In genomic region chr22:19965771-19966709, GRCh38 we compare ENCODE assay signal across 11 cellular contexts. TPM values are rescaled to one million over a fixed set of nuclear protein-coding genes. Genes with fewer than 3 reads are reported as not detected.
DNase-seq lines count a peak whose midpoint lies in the region; ATAC-seq and TF ChIP-seq lines count a peak whose summit lies in the region.
"Had no signal": no experiment of that assay in that cellular context is flagged by ENCODE, and none has a peak within 500 bp of the region (broad histone marks: within the 10 kb centered on the region; RNA-seq: fewer than 3 reads in every experiment).

No MANE protein-coding gene starts in this region.

- H3K4me1 Mint-ChIP-seq in activated CD8-positive, alpha-beta T cell treated with anti-CD3 and anti-CD28 coated beads for 36 hours (ENCODE audit: low read depth) = peaks cover 6% of the 10 kb centered on the region
- H3K4me1 Mint-ChIP-seq in activated CD8-positive, alpha-beta T cell treated with anti-CD3 and anti-CD28 coated beads, Interleukin-2, amount 10 ng/mL, durations not matched to agents 7 days and 5 days (ENCODE audit: low read depth) = peaks cover 5% of the 10 kb centered on the region
- H3K4me1 Mint-ChIP-seq in endodermal cell = peaks cover 5% of the 10 kb centered on the region
- H3K4me1 Mint-ChIP-seq in stimulated activated naive CD8-positive, alpha-beta T cell treated with anti-CD3 and anti-CD28 coated beads, Interleukin-15, amount 100 ng/mL, for 72 hours = peaks cover 32% of the 10 kb centered on the region

- H3K9ac ChIP-seq in endodermal cell (ENCODE audit: extremely low read depth, low read length, poor library complexity, severe bottlenecking) = no peak overlapping the region

- ATAC-seq in activated CD8-positive, alpha-beta T cell treated with anti-CD3 and anti-CD28 coated beads for 36 hours = no peak
- ATAC-seq in activated CD8-positive, alpha-beta T cell treated with anti-CD3 and anti-CD28 coated beads, Interleukin-2, amount 10 ng/mL, durations not matched to agents 7 days and 5 days = no peak
- no peak for ATAC-seq in GM21576 (IDR thresholded peaks at IDR 0.05; ENCODE audit: unreplicated experiment)
- no peak for ATAC-seq in stimulated activated naive CD8-positive, alpha-beta T cell treated with anti-CD3 and anti-CD28 coated beads, Interleukin-15, amount 100 ng/mL, for 72 hours
- ATAC-seq: activated CD8-positive, alpha-beta memory T cell treated with anti-CD3 and anti-CD28 coated beads, Interleukin-2, amount 10 ng/mL, durations not matched to agents 7 days and 5 days; naive thymus-derived CD8-positive, alpha-beta T cell had no signal

- peaks cover 9% of the 10 kb centered on the region for H3K36me3 Mint-ChIP-seq in activated CD8-positive, alpha-beta T cell treated with anti-CD3 and anti-CD28 coated beads for 36 hours (ENCODE audit: low read depth)
- peaks cover 5% of the 10 kb centered on the region for H3K36me3 Mint-ChIP-seq in activated CD8-positive, alpha-beta T cell treated with anti-CD3 and anti-CD28 coated beads, Interleukin-2, amount 10 ng/mL, durations not matched to agents 7 days and 5 days (ENCODE audit: low read depth)
- peaks cover 2% of the 10 kb centered on the region for H3K36me3 Mint-ChIP-seq in endodermal cell (ENCODE audit: low read depth)

- H3K4me1 ChIP-seq in endodermal cell (ENCODE audit: control insufficient read depth, insufficient read depth, low read length) = no peaks in the 10 kb centered on the region

- H3K9me3 Mint-ChIP-seq in activated CD8-positive, alpha-beta T cell treated with anti-CD3 and anti-CD28 coated beads for 36 hours = no peaks in the 10 kb centered on the region
- H3K9me3 Mint-ChIP-seq in activated CD8-positive, alpha-beta T cell treated with anti-CD3 and anti-CD28 coated beads, Interleukin-2, amount 10 ng/mL, durations not matched to agents 7 days and 5 days (ENCODE audit: insufficient read depth) = no peaks in the 10 kb centered on the region
- H3K9me3 Mint-ChIP-seq in endodermal cell = no peaks in the 10 kb centered on the region
- no peaks in the 10 kb centered on the region for H3K9me3 Mint-ChIP-seq in stimulated activated naive CD8-positive, alpha-beta T cell treated with anti-CD3 and anti-CD28 coated beads, Interleukin-15, amount 100 ng/mL, for 72 hours
- H3K9me3 Mint-ChIP-seq: naive thymus-derived CD8-positive, alpha-beta T cell had no signal

- CTCF ChIA-PET in activated CD8-positive, alpha-beta T cell treated with anti-CD3 and anti-CD28 coated beads for 36 hours (lab: Charles Lee) = interaction anchor here (1.0 to 1.9 kb wide), 3 partner anchors 13 to 235 kb away, joined by 3 to 12 read pairs (median 3); no protein-coding TSS in a partner anchor
- CTCF ChIA-PET in activated CD8-positive, alpha-beta T cell treated with anti-CD3 and anti-CD28 coated beads, Interleukin-2, amount 10 ng/mL, durations not matched to agents 7 days and 5 days (lab: Charles Lee) = interaction anchor here (1.0 to 2.0 kb wide), 4 partner anchors 12 to 235 kb away, joined by 3 to 7 read pairs (median 4); no protein-coding TSS in a partner anchor

- no peak overlapping the region for H3K4me3 Mint-ChIP-seq in activated CD8-positive, alpha-beta T cell treated with anti-CD3 and anti-CD28 coated beads for 36 hours
- H3K4me3 Mint-ChIP-seq in activated CD8-positive, alpha-beta T cell treated with anti-CD3 and anti-CD28 coated beads, Interleukin-2, amount 10 ng/mL, durations not matched to agents 7 days and 5 days = no peak overlapping the region
- H3K4me3 Mint-ChIP-seq in endodermal cell = no peak overlapping the region
- no peak overlapping the region for H3K4me3 Mint-ChIP-seq in stimulated activated naive CD8-positive, alpha-beta T cell treated with anti-CD3 and anti-CD28 coated beads, Interleukin-15, amount 100 ng/mL, for 72 hours
- H3K4me3 Mint-ChIP-seq: activated CD8-positive, alpha-beta memory T cell treated with anti-CD3 and anti-CD28 coated beads, Interleukin-2, amount 10 ng/mL, durations not matched to agents 7 days and 5 days; naive thymus-derived CD8-positive, alpha-beta T cell had no signal

- H3K27ac ChIP-seq in endodermal cell (ENCODE audit: low read depth, low read length) (no peak overlapping the region), substantia nigra (ENCODE audit: low read depth, low read length, poor library complexity, severe bottlenecking) (peak overlapping the region; percentile 7)

- intact Hi-C loops in activated CD8-positive, alpha-beta T cell treated with anti-CD3 and anti-CD28 coated beads for 36 hours (cut with micrococcal nuclease) = no loop called here

- peak; percentile 21 for TF ChIP-seq CTCF in activated CD8-positive, alpha-beta T cell treated with anti-CD3 and anti-CD28 coated beads for 36 hours (IDR thresholded peaks at IDR 0.05)
- peak; percentile 79 for TF ChIP-seq CTCF in endodermal cell (conservative IDR thresholded peaks at IDR 0.05)

- no peak for DNase-seq in activated CD8-positive, alpha-beta T cell treated with anti-CD3 and anti-CD28 coated beads for 36 hours
- no peak for DNase-seq in activated CD8-positive, alpha-beta T cell treated with anti-CD3 and anti-CD28 coated beads, Interleukin-2, amount 10 ng/mL, durations not matched to agents 7 days and 5 days
- peak; percentile 83 for DNase-seq in NCI-H2227 treated with DMSO at 0.1 percent for 48 hours (lab: John Stamatoyannopoulos, UW)
- peak; percentile 76 for DNase-seq in endodermal cell
- DNase-seq in substantia nigra (lab: John Stamatoyannopoulos, UW) = peak in 9 of 49 donors; percentile 20 to 84 (median 23)
- no peak for DNase-seq in stimulated activated CD4-positive, alpha-beta T cell treated with anti-CD3 and anti-CD28 coated beads, Interleukin-4, amount 100 ng/mL, for 1 hour
- DNase-seq in stimulated activated naive CD8-positive, alpha-beta T cell treated with anti-CD3 and anti-CD28 coated beads, Interleukin-15, amount 100 ng/mL, for 72 hours = no peak
- DNase-seq: activated CD8-positive, alpha-beta memory T cell treated with anti-CD3 and anti-CD28 coated beads, Interleukin-2, amount 10 ng/mL, durations not matched to agents 7 days and 5 days; naive thymus-derived CD8-positive, alpha-beta T cell; NCI-H2107 had no signal

- no peaks in the 10 kb centered on the region for H3K9me3 ChIP-seq in endodermal cell (ENCODE audit: control insufficient read depth, low read length)

- POLR2A ChIA-PET in activated CD8-positive, alpha-beta T cell treated with anti-CD3 and anti-CD28 coated beads for 36 hours (lab: Charles Lee) = interaction anchor here (1.1 kb wide), 1 partner anchor 163 kb away, joined by 5 read pairs; no protein-coding TSS in a partner anchor
- POLR2A ChIA-PET in activated CD8-positive, alpha-beta T cell treated with anti-CD3 and anti-CD28 coated beads, Interleukin-2, amount 10 ng/mL, durations not matched to agents 7 days and 5 days (lab: Charles Lee) = no interaction called here

- H3K27me3 Mint-ChIP-seq in activated CD8-positive, alpha-beta T cell treated with anti-CD3 and anti-CD28 coated beads for 36 hours = no peaks in the 10 kb centered on the region
- no peaks in the 10 kb centered on the region for H3K27me3 Mint-ChIP-seq in activated CD8-positive, alpha-beta T cell treated with anti-CD3 and anti-CD28 coated beads, Interleukin-2, amount 10 ng/mL, durations not matched to agents 7 days and 5 days (ENCODE audit: low read depth)
- peaks cover 2% of the 10 kb centered on the region for H3K27me3 Mint-ChIP-seq in endodermal cell (ENCODE audit: insufficient read depth)
- no peaks in the 10 kb centered on the region for H3K27me3 Mint-ChIP-seq in stimulated activated naive CD8-positive, alpha-beta T cell treated with anti-CD3 and anti-CD28 coated beads, Interleukin-15, amount 100 ng/mL, for 72 hours
- H3K27me3 Mint-ChIP-seq: activated CD8-positive, alpha-beta memory T cell treated with anti-CD3 and anti-CD28 coated beads, Interleukin-2, amount 10 ng/mL, durations not matched to agents 7 days and 5 days; naive thymus-derived CD8-positive, alpha-beta T cell had no signal

- H3K27me3 ChIP-seq in endodermal cell (ENCODE audit: control insufficient read depth, insufficient read depth, low read length, poor library complexity, severe bottlenecking) = no peaks in the 10 kb centered on the region

- H3K27ac Mint-ChIP-seq in activated CD8-positive, alpha-beta T cell treated with anti-CD3 and anti-CD28 coated beads for 36 hours = no peak overlapping the region
- H3K27ac Mint-ChIP-seq in activated CD8-positive, alpha-beta T cell treated with anti-CD3 and anti-CD28 coated beads, Interleukin-2, amount 10 ng/mL, durations not matched to agents 7 days and 5 days = no peak overlapping the region
- H3K27ac Mint-ChIP-seq in endodermal cell = no peak overlapping the region
- H3K27ac Mint-ChIP-seq in stimulated activated naive CD8-positive, alpha-beta T cell treated with anti-CD3 and anti-CD28 coated beads, Interleukin-15, amount 100 ng/mL, for 72 hours = peak overlapping the region in 1 of 2 donors; percentile 59
- H3K27ac Mint-ChIP-seq: activated CD8-positive, alpha-beta memory T cell treated with anti-CD3 and anti-CD28 coated beads, Interleukin-2, amount 10 ng/mL, durations not matched to agents 7 days and 5 days had no signal

- H3K36me3 ChIP-seq in endodermal cell (ENCODE audit: control insufficient read depth, insufficient read depth, low read length) = peaks cover 9% of the 10 kb centered on the region

- 86 to 95% methylated on average over 6 to 10 of the region's 10 CpGs for WGBS in endodermal cell (ENCODE audit: insufficient coverage in 1 of 2, insufficient read length in 1 of 2), 2 experiments

- no peak overlapping the region for H3K4me3 ChIP-seq in endodermal cell (ENCODE audit: low read length)

RNA-seq across cellular contexts. Expression of gene TXNRD2, which starts 24.4 kb away (rescaled TPM):
- 10 to 100 TPM; 18.0 to 18.5 TPM for total RNA-seq in activated CD8-positive, alpha-beta T cell treated with anti-CD3 and anti-CD28 coated beads for 36 hours
- 10 to 100 TPM; 16.1 to 19.3 TPM for total RNA-seq in activated CD8-positive, alpha-beta T cell treated with anti-CD3 and anti-CD28 coated beads, Interleukin-2, amount 10 ng/mL, durations not matched to agents 7 days and 5 days
- 10 to 100 TPM in 1 of 2 donors, 1 to 10 TPM in 1; 7.3 to 13.6 TPM for total RNA-seq in endodermal cell
- polyA plus RNA-seq in endodermal cell (2013, experiment 1 of 2) = 11.2 TPM
- polyA plus RNA-seq in endodermal cell (2013, experiment 2 of 2) = 12.2 TPM

RNA-seq across cellular contexts. Expression of gene COMT, which starts 24.5 kb away (rescaled TPM):
- total RNA-seq in activated CD8-positive, alpha-beta T cell treated with anti-CD3 and anti-CD28 coated beads for 36 hours = 10 to 100 TPM; 70.7 to 74.5 TPM
- total RNA-seq in activated CD8-positive, alpha-beta T cell treated with anti-CD3 and anti-CD28 coated beads, Interleukin-2, amount 10 ng/mL, durations not matched to agents 7 days and 5 days = 10 to 100 TPM; 92.8 to 97.1 TPM
- total RNA-seq in endodermal cell = 10 to 100 TPM; 26.6 to 27.8 TPM
- polyA plus RNA-seq in endodermal cell (2013, experiment 1 of 2) = 84.5 TPM
- 77.3 TPM for polyA plus RNA-seq in endodermal cell (2013, experiment 2 of 2)

RNA-seq across cellular contexts. Expression of gene ARVCF, which starts 50.6 kb away (rescaled TPM):
- total RNA-seq in activated CD8-positive, alpha-beta T cell treated with anti-CD3 and anti-CD28 coated beads for 36 hours = 1 to 10 TPM; 1.2 to 1.9 TPM
- total RNA-seq in activated CD8-positive, alpha-beta T cell treated with anti-CD3 and anti-CD28 coated beads, Interleukin-2, amount 10 ng/mL, durations not matched to agents 7 days and 5 days = 1 to 10 TPM in 1 of 2 experiments, under 1 TPM in 1; 0.86 to 1.4 TPM
- 10 to 100 TPM; 48.3 to 61.3 TPM for total RNA-seq in endodermal cell
- 71.1 TPM for polyA plus RNA-seq in endodermal cell (2013, experiment 1 of 2)
- polyA plus RNA-seq in endodermal cell (2013, experiment 2 of 2) = 66.0 TPM

RNA-seq across cellular contexts. Expression of gene TANGO2, which starts 54.9 kb away (rescaled TPM):
- total RNA-seq in activated CD8-positive, alpha-beta T cell treated with anti-CD3 and anti-CD28 coated beads for 36 hours = 10 to 100 TPM; 15.7 to 18.3 TPM
- 10 to 100 TPM; 39.1 to 43.3 TPM for total RNA-seq in activated CD8-positive, alpha-beta T cell treated with anti-CD3 and anti-CD28 coated beads, Interleukin-2, amount 10 ng/mL, durations not matched to agents 7 days and 5 days
- 10 to 100 TPM; 19.9 to 21.8 TPM for total RNA-seq in endodermal cell
- polyA plus RNA-seq in endodermal cell (2013, experiment 1 of 2) = 8.5 TPM
- polyA plus RNA-seq in endodermal cell (2013, experiment 2 of 2) = 9.2 TPM

Comparison
In these comparisons a context has a peak if more than half of its experiments do, and no peak if none do; other contexts are left out.
1. DNase-seq: peak in NCI-H2227 treated with DMSO at 0.1 percent for 48 hours (single experiment) and endodermal cell (single experiment); none in activated CD8-positive, alpha-beta T cell treated with anti-CD3 and anti-CD28 coated beads for 36 hours (single experiment), activated CD8-positive, alpha-beta T cell treated with anti-CD3 and anti-CD28 coated beads, Interleukin-2, amount 10 ng/mL, durations not matched to agents 7 days and 5 days (single experiment), stimulated activated CD4-positive, alpha-beta T cell treated with anti-CD3 and anti-CD28 coated beads, Interleukin-4, amount 100 ng/mL, for 1 hour (single experiment) and stimulated activated naive CD8-positive, alpha-beta T cell treated with anti-CD3 and anti-CD28 coated beads, Interleukin-15, amount 100 ng/mL, for 72 hours (0 of 2).
2. RNA of gene ARVCF, which starts 50.6 kb away (total RNA-seq): 48.3 to 61.3 TPM in endodermal cell; 1.2 to 1.9 TPM in activated CD8-positive, alpha-beta T cell treated with anti-CD3 and anti-CD28 coated beads for 36 hours and 0.86 to 1.4 TPM in activated CD8-positive, alpha-beta T cell treated with anti-CD3 and anti-CD28 coated beads, Interleukin-2, amount 10 ng/mL, durations not matched to agents 7 days and 5 days; every median in the first group is over 10 times any median in the second.